Comparison of ENCODE assay signal across 22 cellular contexts in the genomic region with DNA sequence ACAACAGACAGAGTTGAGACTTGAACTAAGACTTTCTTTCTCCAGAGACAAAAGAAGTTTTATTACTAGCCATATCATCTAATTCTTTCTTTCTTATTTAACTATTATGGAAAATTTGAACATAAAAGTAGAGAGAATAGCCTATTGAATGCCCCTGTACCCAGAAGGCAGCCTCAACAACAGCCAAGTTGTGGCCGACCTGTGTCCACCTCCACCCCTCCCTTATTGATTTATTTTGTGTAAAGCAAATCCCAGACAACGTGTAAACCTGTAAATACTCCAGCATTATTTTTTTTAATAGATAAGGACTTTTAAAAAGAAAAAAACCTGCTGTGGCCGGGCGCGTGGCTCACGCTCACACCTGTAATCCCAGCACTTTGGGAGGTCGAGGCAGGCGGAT. TPM values are rescaled to one million over a fixed set of nuclear protein-coding genes. Genes with fewer than 3 reads are reported as not detected.
DNase-seq lines count a peak whose midpoint lies in the region; ATAC-seq, FAIRE-seq and TF ChIP-seq lines count a peak whose summit lies in the region.
"Had no signal": no experiment of that assay in that cellular context is flagged by ENCODE, and none has a peak within 500 bp of the region (broad histone marks: within the 10 kb centered on the region; RNA-seq: fewer than 3 reads in every experiment).

No MANE protein-coding gene starts in this region.

- H3K36me3 Mint-ChIP-seq in T-helper 2 cell treated with Interferon-gamma antibody and Interleukin-4, amounts not matched to agents 5 μg/mL and 100 μg/mL, for 36 hours (ENCODE audit: low read depth): no peaks in the 10 kb centered on the region
- H3K36me3 Mint-ChIP-seq: CD14-positive monocyte; CD4-positive, alpha-beta memory T cell had no signal

- H3K9me2 ChIP-seq in SU-DHL-6 (replicated peaks; ENCODE audit: insufficient read depth, low read length): no peaks in the 10 kb centered on the region

- no peak for FAIRE-seq in HepG2 (lab: Jason Lieb, UNC)
- FAIRE-seq: A549, GM12878 had no signal

- no peaks in the 10 kb centered on the region for H3K36me3 ChIP-seq in liver (ENCODE audit: control insufficient read depth in 4 of 4, insufficient read depth in 3 of 4, low read depth in 1 of 4, low read length in 3 of 4)
- H3K36me3 ChIP-seq in HepG2 (replicated peaks in 1 of 2; ENCODE audit: control insufficient read depth in 1 of 2, insufficient read depth in 2 of 2, low read length in 2 of 2): no peaks in the 10 kb centered on the region
- no peaks in the 10 kb centered on the region for H3K36me3 ChIP-seq in SU-DHL-6 (ENCODE audit: low read length)
- H3K36me3 ChIP-seq in colonic mucosa: no peaks in the 10 kb centered on the region
- H3K36me3 ChIP-seq: BLaER1 had no signal

- no peaks in the 10 kb centered on the region for H3K9me3 Mint-ChIP-seq in T-helper 2 cell treated with Interferon-gamma antibody and Interleukin-4, amounts not matched to agents 5 μg/mL and 100 μg/mL, for 36 hours
- H3K9me3 Mint-ChIP-seq: CD14-positive monocyte; CD4-positive, alpha-beta memory T cell had no signal

- no peak for TF ChIP-seq EP300 in HepG2 (IDR thresholded peaks at IDR 0.05; ENCODE audit: low read depth in 2 of 2, low read length in 2 of 2)
- no peak for TF ChIP-seq EP300 in HepG2 (CRISPR knock-in tag; IDR thresholded peaks at IDR 0.05; ENCODE audit: borderline replicate concordance)

- H3K4me3 ChIP-seq in liver (ENCODE audit: low read depth in 1 of 3, low read length in 3 of 3) (no peak overlapping the region), HepG2 (replicated peaks in 1 of 3; ENCODE audit: insufficient read depth in 1 of 3, low read depth in 2 of 3, low read length in 3 of 3) (no peak overlapping the region), SU-DHL-6 (ENCODE audit: insufficient read depth, low read length, poor library complexity, severe bottlenecking) (no peak overlapping the region), colonic mucosa (no peak overlapping the region)
- H3K4me3 ChIP-seq: BLaER1, GM12878 had no signal

- H3K27me3 Mint-ChIP-seq in T-helper 2 cell treated with Interferon-gamma antibody and Interleukin-4, amounts not matched to agents 5 μg/mL and 100 μg/mL, for 36 hours (ENCODE audit: low read depth): peaks cover 2% of the 10 kb centered on the region

- H3K27ac Mint-ChIP-seq in T-helper 2 cell treated with Interferon-gamma antibody and Interleukin-4, amounts not matched to agents 5 μg/mL and 100 μg/mL, for 36 hours: no peak overlapping the region
- H3K27ac Mint-ChIP-seq: CD4-positive, alpha-beta memory T cell had no signal

- DNase-seq in HepG2 (ENCODE audit: low spot score) (no peak), colonic mucosa (no peak)
- no peak for DNase-seq in T-helper 2 cell treated with Interferon-gamma antibody and Interleukin-4, amounts not matched to agents 5 μg/mL and 100 μg/mL, for 36 hours (ENCODE audit: low spot score)
- DNase-seq: AML-193; CD4-positive, alpha-beta memory T cell; DMS 273 treated with DMSO at 0.1 percent for 48 hours; DMS53; DND-41; EL; HCEC 1CT had no signal

- no peaks in the 10 kb centered on the region for H4K20me1 ChIP-seq in HepG2 (ENCODE audit: insufficient read depth, low read length)
- H4K20me1 ChIP-seq in SU-DHL-6 (ENCODE audit: low read depth, low read length): no peaks in the 10 kb centered on the region
- H4K20me1 ChIP-seq: BLaER1 had no signal

- ATAC-seq in HepG2 (no peak), HG03460 (IDR thresholded peaks at IDR 0.05; ENCODE audit: unreplicated experiment) (no peak)
- ATAC-seq: GM12878 had no signal

- BruUV-seq in HepG2 (replicated peaks; lab: Mats Ljungman, UMichigan): no TSS peak

- H3K4me1 ChIP-seq in liver (ENCODE audit: control insufficient read depth in 4 of 4, insufficient read depth in 4 of 4, low read length in 3 of 4) (peaks cover 3 to 28% (median 17%) of the 10 kb centered on the region in 4 donors), HepG2 (ENCODE audit: insufficient read depth, low read length) (peaks cover 22% of the 10 kb centered on the region), colonic mucosa (no peaks in the 10 kb centered on the region)

- H3K9ac ChIP-seq in liver (ENCODE audit: low read depth in 1 of 2, low read length in 2 of 2) (no peak overlapping the region), HepG2 (ENCODE audit: insufficient read depth, low read depth, low read length) (no peak overlapping the region), SU-DHL-6 (ENCODE audit: low read length) (no peak overlapping the region), colonic mucosa (ENCODE audit: low read depth in 2 of 2, low read length in 2 of 2) (no peak overlapping the region)
- H3K9ac ChIP-seq: BLaER1, KMS-11 had no signal

- peak overlapping the region; percentile 80 to 92 for H3K27ac ChIP-seq in liver (ENCODE audit: low read depth in 1 of 2, low read length in 2 of 2)
- no peak overlapping the region for H3K27ac ChIP-seq in HepG2 (ENCODE audit: extremely low read length, insufficient read depth, low read length)
- H3K27ac ChIP-seq in SU-DHL-6 (ENCODE audit: low read depth, low read length): peak overlapping the region; percentile 24
- H3K27ac ChIP-seq in colonic mucosa: no peak overlapping the region
- H3K27ac ChIP-seq: 22Rv1, KMS-11 had no signal

- H3K79me2 ChIP-seq in HepG2 (ENCODE audit: insufficient read depth, low read length) (no peaks in the 10 kb centered on the region), SU-DHL-6 (ENCODE audit: insufficient read depth, low read length) (no peaks in the 10 kb centered on the region)

- in situ Hi-C loops in HepG2 (cut with HindIII; ENCODE audit: extremely low pct_ligation_motif_present, low pct_unique_long_range_greater_than_20kb): no loop called here

- CTCF ChIA-PET in HepG2 (lab: Yijun Ruan, JAX; ENCODE audit: low intra/inter-chr PET ratio, low total read pairs): interaction anchor here (1.0 to 2.0 kb wide), 2 partner anchors 23 to 116 kb away, joined by 3 to 7 read pairs; no protein-coding TSS in a partner anchor

- no peak for TF ChIP-seq CTCF in liver (IDR thresholded peaks at IDR 0.05; ENCODE audit: low read depth, low read length, missing input control)
- TF ChIP-seq CTCF in HepG2 (CRISPR knock-in tag; IDR thresholded peaks at IDR 0.05): no peak
- TF ChIP-seq CTCF in SU-DHL-6 (IDR thresholded peaks at IDR 0.05; ENCODE audit: insufficient read depth, low read length, poor library complexity, severe bottlenecking): no peak
- no peak for TF ChIP-seq CTCF in colonic mucosa (IDR thresholded peaks at IDR 0.05)

- intact Hi-C loops in HepG2 (cut with micrococcal nuclease; ENCODE audit: unreplicated experiment): no loop called here
- intact Hi-C loops in colonic mucosa (cut with DNase I): no loop called here

- no peaks in the 10 kb centered on the region for H3K27me3 ChIP-seq in liver (ENCODE audit: control insufficient read depth in 4 of 4, insufficient read depth in 4 of 4, low read length in 3 of 4)
- H3K27me3 ChIP-seq in HepG2 (ENCODE audit: control insufficient read depth in 1 of 2, insufficient read depth in 2 of 2, low read length in 2 of 2): peaks cover 0 to 18% of the 10 kb centered on the region in 2 experiments; a peak in 3 of 5 replicates
- no peaks in the 10 kb centered on the region for H3K27me3 ChIP-seq in SU-DHL-6 (ENCODE audit: low read length)
- no peaks in the 10 kb centered on the region for H3K27me3 ChIP-seq in colonic mucosa
- H3K27me3 ChIP-seq: BLaER1 had no signal

- peaks cover 25% of the 10 kb centered on the region for H3F3A ChIP-seq in SU-DHL-6 (ENCODE audit: insufficient read depth)

- no peaks in the 10 kb centered on the region for H3K4me1 Mint-ChIP-seq in T-helper 2 cell treated with Interferon-gamma antibody and Interleukin-4, amounts not matched to agents 5 μg/mL and 100 μg/mL, for 36 hours (ENCODE audit: low read depth)

- no peak overlapping the region for H3K4me3 Mint-ChIP-seq in T-helper 2 cell treated with Interferon-gamma antibody and Interleukin-4, amounts not matched to agents 5 μg/mL and 100 μg/mL, for 36 hours

- no peak for TF ChIP-seq RAD21 in liver (IDR thresholded peaks at IDR 0.05)
- TF ChIP-seq RAD21 in HepG2 (CRISPR knock-in tag; IDR thresholded peaks at IDR 0.05): no peak

- POLR2A ChIA-PET in HepG2 (lab: Yijun Ruan, JAX): no interaction called here

- no peaks in the 10 kb centered on the region for H3K9me3 ChIP-seq in liver (ENCODE audit: control insufficient read depth in 4 of 4, low read length in 3 of 4)
- no peaks in the 10 kb centered on the region for H3K9me3 ChIP-seq in HepG2 (ENCODE audit: low read length)
- no peaks in the 10 kb centered on the region for H3K9me3 ChIP-seq in SU-DHL-6 (ENCODE audit: insufficient read depth, low read length)
- H3K9me3 ChIP-seq in colonic mucosa: no peaks in the 10 kb centered on the region
- H3K9me3 ChIP-seq: A549, BLaER1 had no signal

- H3K4me2 ChIP-seq in HepG2 (ENCODE audit: low read depth, low read length) (no peak overlapping the region), SU-DHL-6 (ENCODE audit: low read depth, low read length, poor library complexity, severe bottlenecking) (no peak overlapping the region)
- H3K4me2 ChIP-seq: KMS-11 had no signal

- TF ChIP-seq POLR2A in HepG2 (IDR thresholded peaks at IDR 0.05; ENCODE audit: insufficient read depth in 1 of 2, low read depth in 2 of 2, low read length in 2 of 2): no peak

- H2AFZ ChIP-seq in HepG2 (ENCODE audit: low read length) (no peak overlapping the region), SU-DHL-6 (ENCODE audit: low read depth, low read length, severe bottlenecking) (no peak overlapping the region)

- WGBS in liver: 37% methylated on average over 8 of the region's 8 CpGs
- 56% methylated on average over 8 of the region's 8 CpGs for WGBS in HepG2 (ENCODE audit: low lambda C conversion rate)

RNA-seq across cellular contexts. Expression of gene FXYD3, which starts 26.1 kb away (rescaled TPM):
- not detected for total RNA-seq in liver
- under 1 TPM; 0.32 to 0.45 TPM for polyA plus RNA-seq in liver
- not detected in 2 replicates for total RNA-seq in HepG2 (2016; rRNA removed; fragmentation: Illumina TruSeq; extraction: Trizol)
- total RNA-seq in HepG2 (2016; cell fraction: cytosol; rRNA removed; fragmentation: Illumina TruSeq; extraction: Trizol; ENCODE audit: low read depth): not detected in 2 replicates
- total RNA-seq in HepG2 (2016; cell fraction: insoluble cytoplasmic fraction; rRNA removed; fragmentation: Illumina TruSeq; extraction: Trizol): not detected in 2 replicates
- total RNA-seq in HepG2 (2016; cell fraction: membrane; rRNA removed; fragmentation: Illumina TruSeq; extraction: Trizol): not detected in 2 replicates
- not detected in 2 replicates for total RNA-seq in HepG2 (2016; cell fraction: nucleus; rRNA removed; fragmentation: Illumina TruSeq; extraction: Trizol)
- 4.9 and 5.5 TPM in 2 replicates for polyA plus RNA-seq in HepG2 (2011; rRNA removed)
- 2.7 and 4.0 TPM in 2 replicates for polyA plus RNA-seq in HepG2 (2011; cell fraction: cytosol; rRNA removed)
- polyA plus RNA-seq in HepG2 (2011; cell fraction: nucleus; rRNA removed): 3.8 and 4.8 TPM in 2 replicates
- 3.1 and 5.9 TPM in 2 replicates for polyA plus RNA-seq in HepG2 (2012)
- not detected in 2 replicates for polyA plus RNA-seq in HepG2 (2016; cell fraction: cytosol; fragmentation: Illumina TruSeq; extraction: Trizol; ENCODE audit: low read depth)
- polyA plus RNA-seq in HepG2 (2016; cell fraction: insoluble cytoplasmic fraction; fragmentation: Illumina TruSeq; extraction: Trizol; ENCODE audit: low read depth): not detected in 2 replicates
- polyA plus RNA-seq in HepG2 (2016; cell fraction: membrane; fragmentation: Illumina TruSeq; extraction: Trizol; ENCODE audit: low read depth): not detected in 2 replicates
- polyA plus RNA-seq in HepG2 (2016; cell fraction: nucleus; fragmentation: Illumina TruSeq; extraction: Trizol; ENCODE audit: insufficient read depth, low read depth): not detected in 2 replicates
- polyA minus RNA-seq in HepG2 (2011; rRNA and poly(A)+ RNA removed; ENCODE audit: low replicate concordance): 1.1 and 15.3 TPM in 2 replicates
- 0.99 TPM in 1 of 2 replicates, not detected in the other for polyA minus RNA-seq in HepG2 (2011; cell fraction: cytosol; rRNA and poly(A)+ RNA removed)
- polyA minus RNA-seq in HepG2 (2011; cell fraction: nucleus; rRNA and poly(A)+ RNA removed): 2.6 TPM in 1 of 2 replicates, not detected in the other
- 1,000 to 10,000 TPM; 1,386 to 2,836 TPM for total RNA-seq in colonic mucosa
- total RNA-seq: CD4-positive, alpha-beta memory T cell; G401; H4 had no signal
- polyA plus RNA-seq: CD14-positive monocyte; CD4-positive, alpha-beta memory T cell had no signal

RNA-seq across cellular contexts. Expression of gene LGI4, which starts 45.3 kb away (rescaled TPM):
- total RNA-seq in liver: 1 to 10 TPM; 1.1 to 1.2 TPM
- polyA plus RNA-seq in liver: 1 to 10 TPM in 1 of 2 donors, under 1 TPM in 1; 0.18 to 1.5 TPM
- total RNA-seq in HepG2 (2016; rRNA removed; fragmentation: Illumina TruSeq; extraction: Trizol): not detected in 2 replicates
- total RNA-seq in HepG2 (2016; cell fraction: cytosol; rRNA removed; fragmentation: Illumina TruSeq; extraction: Trizol; ENCODE audit: low read depth): not detected in 2 replicates
- total RNA-seq in HepG2 (2016; cell fraction: insoluble cytoplasmic fraction; rRNA removed; fragmentation: Illumina TruSeq; extraction: Trizol): not detected in 2 replicates
- not detected in 2 replicates for total RNA-seq in HepG2 (2016; cell fraction: membrane; rRNA removed; fragmentation: Illumina TruSeq; extraction: Trizol)
- not detected in 2 replicates for total RNA-seq in HepG2 (2016; cell fraction: nucleus; rRNA removed; fragmentation: Illumina TruSeq; extraction: Trizol)
- 2.8 and 4.2 TPM in 2 replicates for polyA plus RNA-seq in HepG2 (2011; rRNA removed)
- polyA plus RNA-seq in HepG2 (2011; cell fraction: cytosol; rRNA removed): 1.2 and 2.3 TPM in 2 replicates
- 19.3 and 20.3 TPM in 2 replicates for polyA plus RNA-seq in HepG2 (2011; cell fraction: nucleus; rRNA removed)
- 2.5 and 5.6 TPM in 2 replicates for polyA plus RNA-seq in HepG2 (2012)
- polyA plus RNA-seq in HepG2 (2016; cell fraction: cytosol; fragmentation: Illumina TruSeq; extraction: Trizol; ENCODE audit: low read depth): not detected in 2 replicates
- not detected in 2 replicates for polyA plus RNA-seq in HepG2 (2016; cell fraction: insoluble cytoplasmic fraction; fragmentation: Illumina TruSeq; extraction: Trizol; ENCODE audit: low read depth)
- not detected in 2 replicates for polyA plus RNA-seq in HepG2 (2016; cell fraction: membrane; fragmentation: Illumina TruSeq; extraction: Trizol; ENCODE audit: low read depth)
- not detected in 2 replicates for polyA plus RNA-seq in HepG2 (2016; cell fraction: nucleus; fragmentation: Illumina TruSeq; extraction: Trizol; ENCODE audit: insufficient read depth, low read depth)
- 0.16 and 2.2 TPM in 2 replicates for polyA minus RNA-seq in HepG2 (2011; rRNA and poly(A)+ RNA removed; ENCODE audit: low replicate concordance)
- 0.59 and 0.88 TPM in 2 replicates for polyA minus RNA-seq in HepG2 (2011; cell fraction: cytosol; rRNA and poly(A)+ RNA removed)
- polyA minus RNA-seq in HepG2 (2011; cell fraction: nucleus; rRNA and poly(A)+ RNA removed): 0.39 and 1.5 TPM in 2 replicates
- total RNA-seq in colonic mucosa: 10 to 100 TPM in 1 of 2 donors, 1 to 10 TPM in 1; 5.8 to 10.2 TPM
- total RNA-seq: GM12878, H4, HT-29 had no signal
- polyA plus RNA-seq: CD14-positive monocyte; CD4-positive, alpha-beta memory T cell had no signal

RNA-seq across cellular contexts. Expression of gene HPN, which starts 48.0 kb away (rescaled TPM):
- total RNA-seq in liver (100 to 1,000 TPM; 130 to 239 TPM), HepG2 (2016; rRNA removed; fragmentation: Illumina TruSeq; extraction: Trizol) (23.9 and 46.7 TPM in 2 replicates), colonic mucosa (1 to 10 TPM in 1 of 2 donors, under 1 TPM in 1; 0.27 to 1.0 TPM)
- polyA plus RNA-seq in liver (100 to 1,000 TPM; 430 to 535 TPM), HepG2 (2011; rRNA removed) (261 and 364 TPM in 2 replicates)
- total RNA-seq in HepG2 (2016; cell fraction: cytosol; rRNA removed; fragmentation: Illumina TruSeq; extraction: Trizol; ENCODE audit: low read depth): 42.7 and 50.6 TPM in 2 replicates
- 21.2 and 50.0 TPM in 2 replicates for total RNA-seq in HepG2 (2016; cell fraction: insoluble cytoplasmic fraction; rRNA removed; fragmentation: Illumina TruSeq; extraction: Trizol)
- 54.3 and 66.8 TPM in 2 replicates for total RNA-seq in HepG2 (2016; cell fraction: membrane; rRNA removed; fragmentation: Illumina TruSeq; extraction: Trizol)
- total RNA-seq in HepG2 (2016; cell fraction: nucleus; rRNA removed; fragmentation: Illumina TruSeq; extraction: Trizol): 45.3 and 57.3 TPM in 2 replicates
- polyA plus RNA-seq in HepG2 (2011; cell fraction: cytosol; rRNA removed): 287 and 379 TPM in 2 replicates
- polyA plus RNA-seq in HepG2 (2011; cell fraction: nucleus; rRNA removed): 902 and 1,132 TPM in 2 replicates
- 157 and 225 TPM in 2 replicates for polyA plus RNA-seq in HepG2 (2012)
- 63.0 and 76.1 TPM in 2 replicates for polyA plus RNA-seq in HepG2 (2016; cell fraction: cytosol; fragmentation: Illumina TruSeq; extraction: Trizol; ENCODE audit: low read depth)
- 32.2 and 40.3 TPM in 2 replicates for polyA plus RNA-seq in HepG2 (2016; cell fraction: insoluble cytoplasmic fraction; fragmentation: Illumina TruSeq; extraction: Trizol; ENCODE audit: low read depth)
- 76.4 and 86.0 TPM in 2 replicates for polyA plus RNA-seq in HepG2 (2016; cell fraction: membrane; fragmentation: Illumina TruSeq; extraction: Trizol; ENCODE audit: low read depth)
- polyA plus RNA-seq in HepG2 (2016; cell fraction: nucleus; fragmentation: Illumina TruSeq; extraction: Trizol; ENCODE audit: insufficient read depth, low read depth): 121 and 129 TPM in 2 replicates
- polyA minus RNA-seq in HepG2 (2011; rRNA and poly(A)+ RNA removed; ENCODE audit: low replicate concordance): 189 TPM in 1 of 2 replicates, not detected in the other
- 86.7 and 119 TPM in 2 replicates for polyA minus RNA-seq in HepG2 (2011; cell fraction: cytosol; rRNA and poly(A)+ RNA removed)
- 78.7 and 86.0 TPM in 2 replicates for polyA minus RNA-seq in HepG2 (2011; cell fraction: nucleus; rRNA and poly(A)+ RNA removed)
- total RNA-seq: G401, H4 had no signal
- polyA plus RNA-seq: CD14-positive monocyte had no signal

RNA-seq across cellular contexts. Expression of gene FXYD1, which starts 49.1 kb away (rescaled TPM):
- total RNA-seq in liver (10 to 100 TPM; 18.7 to 20.3 TPM), HepG2 (2016; rRNA removed; fragmentation: Illumina TruSeq; extraction: Trizol) (not detected in 2 replicates), colonic mucosa (10 to 100 TPM in 1 of 2 donors, 1 to 10 TPM in 1; 8.8 to 15.1 TPM)
- polyA plus RNA-seq in liver (100 to 1,000 TPM; 123 to 146 TPM), HepG2 (2011; rRNA removed) (27.0 and 31.2 TPM in 2 replicates)
- 0.81 TPM in 1 of 2 replicates, not detected in the other for total RNA-seq in HepG2 (2016; cell fraction: cytosol; rRNA removed; fragmentation: Illumina TruSeq; extraction: Trizol; ENCODE audit: low read depth)
- total RNA-seq in HepG2 (2016; cell fraction: insoluble cytoplasmic fraction; rRNA removed; fragmentation: Illumina TruSeq; extraction: Trizol): not detected in 2 replicates
- 0.83 and 1.4 TPM in 2 replicates for total RNA-seq in HepG2 (2016; cell fraction: membrane; rRNA removed; fragmentation: Illumina TruSeq; extraction: Trizol)
- not detected in 2 replicates for total RNA-seq in HepG2 (2016; cell fraction: nucleus; rRNA removed; fragmentation: Illumina TruSeq; extraction: Trizol)
- polyA plus RNA-seq in HepG2 (2011; cell fraction: cytosol; rRNA removed): 20.2 and 28.4 TPM in 2 replicates
- 60.9 and 88.5 TPM in 2 replicates for polyA plus RNA-seq in HepG2 (2011; cell fraction: nucleus; rRNA removed)
- 49.0 and 114 TPM in 2 replicates for polyA plus RNA-seq in HepG2 (2012)
- polyA plus RNA-seq in HepG2 (2016; cell fraction: cytosol; fragmentation: Illumina TruSeq; extraction: Trizol; ENCODE audit: low read depth): 1.3 and 2.3 TPM in 2 replicates
- polyA plus RNA-seq in HepG2 (2016; cell fraction: insoluble cytoplasmic fraction; fragmentation: Illumina TruSeq; extraction: Trizol; ENCODE audit: low read depth): 1.1 and 1.5 TPM in 2 replicates
- polyA plus RNA-seq in HepG2 (2016; cell fraction: membrane; fragmentation: Illumina TruSeq; extraction: Trizol; ENCODE audit: low read depth): 0.93 and 1.2 TPM in 2 replicates
- 1.4 and 1.7 TPM in 2 replicates for polyA plus RNA-seq in HepG2 (2016; cell fraction: nucleus; fragmentation: Illumina TruSeq; extraction: Trizol; ENCODE audit: insufficient read depth, low read depth)
- 11.9 TPM in 1 of 2 replicates, not detected in the other for polyA minus RNA-seq in HepG2 (2011; rRNA and poly(A)+ RNA removed; ENCODE audit: low replicate concordance)
- polyA minus RNA-seq in HepG2 (2011; cell fraction: cytosol; rRNA and poly(A)+ RNA removed): 7.0 and 12.8 TPM in 2 replicates
- 2.5 and 4.8 TPM in 2 replicates for polyA minus RNA-seq in HepG2 (2011; cell fraction: nucleus; rRNA and poly(A)+ RNA removed)
- total RNA-seq: G401, H4, HT-29 had no signal
- polyA plus RNA-seq: A549 had no signal

RNA-seq across cellular contexts. Expression of gene FXYD7, which starts 53.5 kb away (rescaled TPM):
- under 1 TPM in 1 of 2 donors, not detected in 1; 0.08 TPM for total RNA-seq in liver
- under 1 TPM in 1 of 2 donors, not detected in 1; 0.09 TPM for polyA plus RNA-seq in liver
- not detected in 2 replicates for total RNA-seq in HepG2 (2016; rRNA removed; fragmentation: Illumina TruSeq; extraction: Trizol)
- total RNA-seq in HepG2 (2016; cell fraction: cytosol; rRNA removed; fragmentation: Illumina TruSeq; extraction: Trizol; ENCODE audit: low read depth): not detected in 2 replicates
- total RNA-seq in HepG2 (2016; cell fraction: insoluble cytoplasmic fraction; rRNA removed; fragmentation: Illumina TruSeq; extraction: Trizol): not detected in 2 replicates
- total RNA-seq in HepG2 (2016; cell fraction: membrane; rRNA removed; fragmentation: Illumina TruSeq; extraction: Trizol): not detected in 2 replicates
- total RNA-seq in HepG2 (2016; cell fraction: nucleus; rRNA removed; fragmentation: Illumina TruSeq; extraction: Trizol): not detected in 2 replicates
- polyA plus RNA-seq in HepG2 (2011; rRNA removed): 0.17 and 0.55 TPM in 2 replicates
- polyA plus RNA-seq in HepG2 (2011; cell fraction: cytosol; rRNA removed): not detected in 2 replicates
- 2.3 and 3.0 TPM in 2 replicates for polyA plus RNA-seq in HepG2 (2011; cell fraction: nucleus; rRNA removed)
- polyA plus RNA-seq in HepG2 (2012): 0.40 and 0.55 TPM in 2 replicates
- polyA plus RNA-seq in HepG2 (2016; cell fraction: cytosol; fragmentation: Illumina TruSeq; extraction: Trizol; ENCODE audit: low read depth): not detected in 2 replicates
- not detected in 2 replicates for polyA plus RNA-seq in HepG2 (2016; cell fraction: insoluble cytoplasmic fraction; fragmentation: Illumina TruSeq; extraction: Trizol; ENCODE audit: low read depth)
- not detected in 2 replicates for polyA plus RNA-seq in HepG2 (2016; cell fraction: membrane; fragmentation: Illumina TruSeq; extraction: Trizol; ENCODE audit: low read depth)
- polyA plus RNA-seq in HepG2 (2016; cell fraction: nucleus; fragmentation: Illumina TruSeq; extraction: Trizol; ENCODE audit: insufficient read depth, low read depth): not detected in 2 replicates
- polyA minus RNA-seq in HepG2 (2011; rRNA and poly(A)+ RNA removed; ENCODE audit: low replicate concordance): 1.1 TPM in 1 of 2 replicates, not detected in the other
- polyA minus RNA-seq in HepG2 (2011; cell fraction: cytosol; rRNA and poly(A)+ RNA removed): not detected in 2 replicates
- not detected in 2 replicates for polyA minus RNA-seq in HepG2 (2011; cell fraction: nucleus; rRNA and poly(A)+ RNA removed)
- under 1 TPM; 0.47 to 0.61 TPM for total RNA-seq in colonic mucosa
- total RNA-seq: G401, HT-29 had no signal
- polyA plus RNA-seq: A549, CD14-positive monocyte had no signal

Comparison
In these comparisons a context has a peak if more than half of its experiments do, and no peak if none do; other contexts are left out.
1. H3K27ac ChIP-seq: peak in liver (2 of 2) and SU-DHL-6 (single experiment); none in HepG2 (single experiment) and colonic mucosa (single experiment).
2. RNA of gene FXYD3, which starts 26.1 kb away (total RNA-seq): 1,386 to 2,836 TPM in colonic mucosa; not detected in liver and not detected in HepG2; every median in the first group is over 1,000 times any median in the second.
3. RNA of gene HPN, which starts 48.0 kb away (total RNA-seq): 130 to 239 TPM in liver and 21.2 to 66.8 TPM in HepG2; 0.27 to 1.0 TPM in colonic mucosa; every median in the first group is over 10 times any median in the second.